Comparison of ENCODE assay signal across 8 cellular contexts in the genomic region with DNA sequence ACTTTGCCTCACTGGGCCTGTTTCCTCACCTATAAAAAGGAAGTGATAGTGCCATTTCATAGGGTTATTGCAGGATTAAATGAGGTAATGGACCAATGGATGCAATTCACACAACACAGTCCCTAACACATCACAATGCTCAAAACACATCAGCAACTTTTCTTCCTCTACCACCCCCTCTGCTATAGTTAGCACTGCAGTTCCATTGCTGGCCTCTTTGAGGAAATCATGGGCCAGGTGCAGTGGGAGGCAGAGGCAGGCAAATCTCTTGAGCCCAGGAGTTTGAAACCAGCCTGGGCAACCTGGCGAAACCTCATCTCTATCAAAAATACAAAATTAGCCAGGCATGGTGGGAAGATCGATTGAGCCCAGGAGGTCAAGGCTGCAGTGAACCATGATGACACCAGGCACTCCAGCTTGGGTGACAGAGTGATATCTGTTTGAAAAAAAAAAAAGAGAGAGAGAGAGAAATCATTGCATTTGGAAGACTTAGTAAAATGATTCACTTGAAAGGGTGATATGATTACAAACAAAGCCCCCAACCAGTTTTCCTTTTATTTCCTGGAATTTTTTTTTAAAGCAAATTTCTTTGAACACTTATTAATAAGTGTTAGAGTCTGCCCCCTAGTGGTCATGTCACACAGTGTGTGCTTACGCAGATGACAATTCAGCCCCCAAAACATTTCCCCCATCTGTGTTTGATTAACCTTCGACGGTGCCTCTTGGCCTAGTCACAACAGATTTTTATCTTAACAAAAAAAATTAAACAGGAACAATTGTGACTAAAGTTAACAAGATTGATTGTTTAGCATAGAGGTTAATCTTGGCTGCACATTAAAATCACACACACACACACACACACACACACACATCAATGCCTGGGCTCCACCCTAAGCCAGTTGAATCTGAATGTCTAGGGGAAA.
DNase-seq lines count a peak whose midpoint lies in the region; ATAC-seq, FAIRE-seq and TF ChIP-seq lines count a peak whose summit lies in the region.

No MANE protein-coding gene starts in this region.

- H3K4me3 Mint-ChIP-seq in natural killer cell, result no peak overlapping the region
- H3K4me3 Mint-ChIP-seq in natural killer cell treated with Interleukin-12 subunit alpha and Interleukin-12 subunit beta and Interleukin-15 and Interleukin-18, amount 100 ng/mL, for 72 hours, result no peak overlapping the region
- H3K4me3 Mint-ChIP-seq in stimulated activated naive B cell treated with anti-CD40 and anti-IgM and Interleukin-4, amounts not matched to agents 10 μg/mL and 1 μg/mL and 100 μg/mL, for 72 hours, result no peak overlapping the region

- H2AFZ ChIP-seq in K562 (ENCODE audit: low read depth, low read length) (no peak overlapping the region), keratinocyte (ENCODE audit: control insufficient read depth, low read length) (no peak overlapping the region)

- peaks cover 0 to 4% of the 10 kb centered on the region in 2 donors for H3K4me1 Mint-ChIP-seq in natural killer cell
- no peaks in the 10 kb centered on the region for H3K4me1 Mint-ChIP-seq in natural killer cell treated with Interleukin-12 subunit alpha and Interleukin-12 subunit beta and Interleukin-15 and Interleukin-18, amount 100 ng/mL, for 72 hours (ENCODE audit: low read depth in 2 of 2)
- H3K4me1 Mint-ChIP-seq in stimulated activated naive B cell treated with anti-CD40 and anti-IgM and Interleukin-4, amounts not matched to agents 10 μg/mL and 1 μg/mL and 100 μg/mL, for 72 hours, result peaks cover 18 to 20% of the 10 kb centered on the region in 2 donors

- H3K9me1 ChIP-seq in K562 (ENCODE audit: control insufficient read depth, insufficient read depth, low read length), result no peaks in the 10 kb centered on the region
- H3K9me1 ChIP-seq in keratinocyte (ENCODE audit: control insufficient read depth, extremely low read depth, insufficient read depth, low read length), result no peaks in the 10 kb centered on the region

- H3K27me3 ChIP-seq in NT2/D1 (ENCODE audit: insufficient read depth, insufficient read length) (no peaks in the 10 kb centered on the region), K562 (ENCODE audit: control insufficient read depth in 2 of 2, insufficient read depth in 2 of 2, low read length in 2 of 2) (peaks cover 0 to 28% of the 10 kb centered on the region in 2 experiments; a peak in 3 of 5 replicates), keratinocyte (ENCODE audit: control insufficient read depth, extremely low read depth, insufficient read depth, low read length) (no peaks in the 10 kb centered on the region)

- FAIRE-seq in K562 (lab: Jason Lieb, UNC) (peak; percentile 83), keratinocyte (lab: Jason Lieb, UNC) (no peak)

- no peak overlapping the region for H3K9ac ChIP-seq in NT2/D1 (ENCODE audit: insufficient read length, low read depth)
- no peak overlapping the region for H3K9ac ChIP-seq in K562 (ENCODE audit: insufficient read depth in 1 of 2, low read depth in 2 of 2, low read length in 2 of 2)
- H3K9ac ChIP-seq in keratinocyte (ENCODE audit: control insufficient read depth, extremely low read depth, insufficient read depth, low read length), result no peak overlapping the region

- H3K27ac ChIP-seq in K562 (ENCODE audit: extremely low read depth, low read depth, low read length) (no peak overlapping the region), keratinocyte (ENCODE audit: control insufficient read depth, insufficient read depth, low read length) (no peak overlapping the region)

- intact Hi-C loops in natural killer cell (cut with micrococcal nuclease), result no loop called here
- intact Hi-C loops in K562 (cut with micrococcal nuclease), result no loop called here

- DNase-seq in natural killer cell (no peak), NT2/D1 (ENCODE audit: low read depth, low spot score) (peak; percentile 18), K562 (ENCODE audit: extremely low read depth in 1 of 4, low spot score in 3 of 4) (peak; percentile 46 to 62 (median 55)), keratinocyte (ENCODE audit: low read depth, low spot score) (no peak), middle frontal gyrus (ENCODE audit: extremely low spot score, low spot score) (no peak)
- no peak for DNase-seq in natural killer cell treated with Interleukin-12 subunit alpha and Interleukin-12 subunit beta and Interleukin-15 and Interleukin-18, amount 100 ng/mL, for 72 hours (ENCODE audit: low spot score)
- DNase-seq in stimulated activated naive B cell treated with anti-CD40 and anti-IgM and Interleukin-4, amounts not matched to agents 10 μg/mL and 1 μg/mL and 100 μg/mL, for 72 hours, result no peak

- H3K36me3 ChIP-seq in NT2/D1 (ENCODE audit: insufficient read depth, insufficient read length, low read length), result no peaks in the 10 kb centered on the region
- no peaks in the 10 kb centered on the region for H3K36me3 ChIP-seq in K562 (ENCODE audit: control insufficient read depth, insufficient read depth, low read length)
- no peaks in the 10 kb centered on the region for H3K36me3 ChIP-seq in keratinocyte (ENCODE audit: control insufficient read depth in 2 of 2, extremely low read depth in 1 of 2, insufficient read depth in 2 of 2, low read length in 2 of 2)

- H3K27ac Mint-ChIP-seq in natural killer cell, result no peak overlapping the region
- no peak overlapping the region for H3K27ac Mint-ChIP-seq in natural killer cell treated with Interleukin-12 subunit alpha and Interleukin-12 subunit beta and Interleukin-15 and Interleukin-18, amount 100 ng/mL, for 72 hours
- H3K27ac Mint-ChIP-seq in stimulated activated naive B cell treated with anti-CD40 and anti-IgM and Interleukin-4, amounts not matched to agents 10 μg/mL and 1 μg/mL and 100 μg/mL, for 72 hours, result peak overlapping the region; percentile 57

- TF ChIP-seq EP300 in K562 (IDR thresholded peaks at IDR 0.05; ENCODE audit: low read length), result no peak

- CTCF ChIA-PET in K562 (lab: Yijun Ruan, JAX; ENCODE audit: low intra/inter-chr PET ratio), result no interaction called here

- TF ChIP-seq CTCF in natural killer cell (IDR thresholded peaks at IDR 0.05) (peak; percentile 80), K562 (IDR thresholded peaks at IDR 0.05 in 2 of 3, conservative IDR thresholded peaks at IDR 0.05 in 1 of 3; ENCODE audit: insufficient read depth in 2 of 3, low read depth in 1 of 3, low read length in 3 of 3) (peak; percentile 51 to 68 (median 65)), keratinocyte (optimal IDR thresholded peaks at IDR 0.05 in 1 of 3, IDR thresholded peaks at IDR 0.05 in 1 of 3, conservative IDR thresholded peaks at IDR 0.05 in 1 of 3; ENCODE audit: extremely low read depth in 1 of 3, insufficient read depth in 2 of 3, low read length in 3 of 3) (peak; percentile 53 to 72 (median 66))

- in situ Hi-C loops in K562 (cut with MboI), result no loop called here

- POLR2A ChIA-PET in K562 (lab: Yijun Ruan, JAX), result no interaction called here

- no peaks in the 10 kb centered on the region for H3K4me1 ChIP-seq in NT2/D1 (ENCODE audit: insufficient read depth, insufficient read length)
- no peaks in the 10 kb centered on the region for H3K4me1 ChIP-seq in K562 (replicated peaks in 1 of 2; ENCODE audit: control insufficient read depth in 2 of 2, insufficient read depth in 2 of 2, low read length in 2 of 2)
- no peaks in the 10 kb centered on the region for H3K4me1 ChIP-seq in keratinocyte (ENCODE audit: control insufficient read depth, extremely low read depth, insufficient read depth, low read length)

- TF ChIP-seq POLR2A in K562 (conservative IDR thresholded peaks at IDR 0.05), result no peak

- TF ChIP-seq RAD21 in K562 (CRISPR knock-in tag; conservative IDR thresholded peaks at IDR 0.05 in 1 of 2, IDR thresholded peaks at IDR 0.05 in 1 of 2), result peak in 1 of 2 experiments; percentile 6; a peak in 1 of 4 replicates

- no TSS peak for BruUV-seq in K562 (replicated peaks; lab: Mats Ljungman, UMichigan)

- H3K4me3 ChIP-seq in NT2/D1 (ENCODE audit: insufficient read length, low read depth), result no peak overlapping the region
- H3K4me3 ChIP-seq in K562, result no peak overlapping the region
- no peak overlapping the region for H3K4me3 ChIP-seq in keratinocyte (ENCODE audit: control insufficient read depth in 2 of 3, extremely low read depth in 1 of 3, insufficient read depth in 2 of 3, low read depth in 1 of 3, low read length in 3 of 3)

- H4K20me1 ChIP-seq in K562 (replicated peaks; ENCODE audit: control insufficient read depth, insufficient read depth, low read length) (no peaks in the 10 kb centered on the region), keratinocyte (ENCODE audit: control insufficient read depth, extremely low read depth, insufficient read depth, low read length) (no peaks in the 10 kb centered on the region)

- H3K79me2 ChIP-seq in K562 (ENCODE audit: control insufficient read depth, insufficient read depth, low read length) (no peaks in the 10 kb centered on the region), keratinocyte (ENCODE audit: control insufficient read depth, insufficient read depth, low read length) (no peaks in the 10 kb centered on the region)

- 1% methylated on average over 5 of the region's 5 CpGs for WGBS in K562 (ENCODE audit: insufficient coverage, low coverage, missing lambda C conversion rate)

- peaks cover 3 to 7% of the 10 kb centered on the region in 2 donors for H3K27me3 Mint-ChIP-seq in natural killer cell (ENCODE audit: low read depth in 2 of 2)
- peaks cover 0 to 11% of the 10 kb centered on the region in 2 donors for H3K27me3 Mint-ChIP-seq in natural killer cell treated with Interleukin-12 subunit alpha and Interleukin-12 subunit beta and Interleukin-15 and Interleukin-18, amount 100 ng/mL, for 72 hours
- no peaks in the 10 kb centered on the region for H3K27me3 Mint-ChIP-seq in stimulated activated naive B cell treated with anti-CD40 and anti-IgM and Interleukin-4, amounts not matched to agents 10 μg/mL and 1 μg/mL and 100 μg/mL, for 72 hours

- ATAC-seq in natural killer cell (peak in 2 of 3 donors; percentile 58 to 68), HG02981 (IDR thresholded peaks at IDR 0.05; ENCODE audit: unreplicated experiment) (peak; percentile 52), K562 (peak; percentile 92)
- no peak for ATAC-seq in natural killer cell treated with Interleukin-12 subunit alpha and Interleukin-12 subunit beta and Interleukin-15 and Interleukin-18, amount 100 ng/mL, for 72 hours
- peak; percentile 79 to 83 for ATAC-seq in stimulated activated naive B cell treated with anti-CD40 and anti-IgM and Interleukin-4, amounts not matched to agents 10 μg/mL and 1 μg/mL and 100 μg/mL, for 72 hours (replicated peaks)

- H3K9me3 ChIP-seq in NT2/D1 (ENCODE audit: insufficient read depth, low read length) (no peaks in the 10 kb centered on the region), K562 (replicated peaks; ENCODE audit: control insufficient read depth, insufficient read depth, low read depth, low read length) (no peaks in the 10 kb centered on the region), keratinocyte (ENCODE audit: control insufficient read depth, low read depth, low read length) (no peaks in the 10 kb centered on the region)

- no peaks in the 10 kb centered on the region for H3K9me3 Mint-ChIP-seq in natural killer cell
- no peaks in the 10 kb centered on the region for H3K9me3 Mint-ChIP-seq in natural killer cell treated with Interleukin-12 subunit alpha and Interleukin-12 subunit beta and Interleukin-15 and Interleukin-18, amount 100 ng/mL, for 72 hours
- no peaks in the 10 kb centered on the region for H3K9me3 Mint-ChIP-seq in stimulated activated naive B cell treated with anti-CD40 and anti-IgM and Interleukin-4, amounts not matched to agents 10 μg/mL and 1 μg/mL and 100 μg/mL, for 72 hours

- dilution Hi-C loops in keratinocyte (cut with MboI; ENCODE audit: extremely low pct_ligation_motif_present, low sequenced_read_pairs), result no loop called here

- H3K4me2 ChIP-seq in K562 (ENCODE audit: insufficient read depth, low read length), result no peak overlapping the region
- H3K4me2 ChIP-seq in keratinocyte (ENCODE audit: control insufficient read depth, extremely low read depth, insufficient read depth, low read depth, low read length), result no peak overlapping the region

- no peaks in the 10 kb centered on the region for H3K36me3 Mint-ChIP-seq in natural killer cell
- no peaks in the 10 kb centered on the region for H3K36me3 Mint-ChIP-seq in natural killer cell treated with Interleukin-12 subunit alpha and Interleukin-12 subunit beta and Interleukin-15 and Interleukin-18, amount 100 ng/mL, for 72 hours
- H3K36me3 Mint-ChIP-seq in stimulated activated naive B cell treated with anti-CD40 and anti-IgM and Interleukin-4, amounts not matched to agents 10 μg/mL and 1 μg/mL and 100 μg/mL, for 72 hours, result no peaks in the 10 kb centered on the region

Comparison
In these comparisons a context has a peak if more than half of its experiments do, and no peak if none do; other contexts are left out.
1. ATAC-seq: peak in natural killer cell (2 of 3), HG02981 (single experiment), K562 (single experiment) and stimulated activated naive B cell treated with anti-CD40 and anti-IgM and Interleukin-4, amounts not matched to agents 10 μg/mL and 1 μg/mL and 100 μg/mL, for 72 hours (2 of 2); none in natural killer cell treated with Interleukin-12 subunit alpha and Interleukin-12 subunit beta and Interleukin-15 and Interleukin-18, amount 100 ng/mL, for 72 hours (0 of 2).
2. DNase-seq: peak in NT2/D1 (single experiment) and K562 (4 of 4); none in natural killer cell (single experiment), natural killer cell treated with Interleukin-12 subunit alpha and Interleukin-12 subunit beta and Interleukin-15 and Interleukin-18, amount 100 ng/mL, for 72 hours (single experiment), keratinocyte (single experiment), stimulated activated naive B cell treated with anti-CD40 and anti-IgM and Interleukin-4, amounts not matched to agents 10 μg/mL and 1 μg/mL and 100 μg/mL, for 72 hours (single experiment) and middle frontal gyrus (single experiment).
3. Peak in every context shown above with its lines, with median percentiles within 50 percentile points of each other: CTCF ChIP-seq.